19 cellular contexts compared by ENCODE assay signal in the genomic region with DNA sequence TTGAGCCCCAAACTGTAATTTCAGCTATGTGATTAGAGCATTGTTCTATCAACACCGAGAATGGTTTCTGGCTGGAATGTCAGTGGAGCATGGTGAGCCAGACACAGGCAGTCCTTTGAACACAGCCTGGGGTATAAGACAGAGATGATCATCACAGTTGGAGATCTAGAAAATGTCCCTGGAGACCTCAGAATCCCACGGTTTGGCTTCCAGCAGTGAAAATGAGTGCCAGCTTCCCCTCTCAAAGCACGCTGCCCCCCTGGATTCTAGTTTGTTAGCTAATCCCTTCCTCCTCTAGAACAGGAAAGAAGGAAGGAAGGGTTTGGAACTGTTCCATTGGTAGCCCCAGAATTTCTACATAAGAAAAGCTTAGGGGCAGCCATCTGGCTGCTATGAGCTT. TPM values are rescaled to one million over a fixed set of nuclear protein-coding genes. Genes with fewer than 3 reads are reported as not detected.
A peak's percentile ranks its signal among the peaks of the same experiment; 100 is the strongest.
DNase-seq lines count a peak whose midpoint lies in the region; ATAC-seq and TF ChIP-seq lines count a peak whose summit lies in the region.
"Had no signal": no experiment of that assay in that cellular context is flagged by ENCODE, and none has a peak within 500 bp of the region (broad histone marks: within the 10 kb centered on the region; RNA-seq: fewer than 3 reads in every experiment).

No MANE protein-coding gene starts in this region.

- no peaks in the 10 kb centered on the region for H3K36me3 ChIP-seq in HUES48 (ENCODE audit: control insufficient read depth, insufficient read depth, low read length)
- no peaks in the 10 kb centered on the region for H3K36me3 ChIP-seq in upper lobe of right lung

- H3K9ac ChIP-seq in HUES48 (ENCODE audit: low read depth, low read length), result 0 out of 2 replicates have a peak overlapping the region, but pooled peaks have one; percentile 2
- H3K9ac ChIP-seq: GM23248 had no signal

- peak overlapping the region; percentile 56 for H3K27ac ChIP-seq in HUES48 (ENCODE audit: low read depth, low read length)
- H3K27ac ChIP-seq in upper lobe of right lung, result no peak overlapping the region
- H3K27ac ChIP-seq: GM23248 had no signal

- intact Hi-C loops in upper lobe of right lung (cut with DNase I), result no loop called here

- H3K4me1 ChIP-seq in HUES48 (ENCODE audit: control insufficient read depth, insufficient read depth, low read length), result no peaks in the 10 kb centered on the region
- peaks cover 15% of the 10 kb centered on the region for H3K4me1 ChIP-seq in upper lobe of right lung

- DNase-seq in COR-L47 (lab: John Stamatoyannopoulos, UW), result peak; percentile 84
- DNase-seq in NCI-H69 (lab: John Stamatoyannopoulos, UW), result peak; percentile 93
- peak; percentile 86 for DNase-seq in iPS DF 19.7 (ENCODE audit: low read depth, low spot score)
- no peak for DNase-seq in upper lobe of right lung
- no peak for DNase-seq in GM03348 (ENCODE audit: low spot score)
- DNase-seq: activated CD4-positive, alpha-beta T cell treated with anti-CD3 and anti-CD28 coated beads, Interleukin-2, amount 10 ng/mL, durations not matched to agents 7 days and 5 days; activated gamma-delta T cell treated with Interleukin-2 at 50 U/mL for 16 hours; activated T-cell treated with anti-CD3 and anti-CD28 coated beads, Interleukin-2, amount 50 U/mL, for 24 hours; GM23248; natural killer cell; NCI-H1048; NCI-H2029; NCI-H510A treated with DMSO at 0.1 percent for 48 hours; NK-92 treated with Interleukin-12 subunit alpha and Interleukin-12 subunit beta, amount 100 ng/mL, for 24 hours; SHP77; T-helper 9 cell; trophoblast cell had no signal

- H3K4me3 ChIP-seq in HUES48 (ENCODE audit: low read depth, low read length) (no peak overlapping the region), upper lobe of right lung (no peak overlapping the region)
- H3K4me3 ChIP-seq: GM23248 had no signal

- no peak for TF ChIP-seq CTCF in upper lobe of right lung (IDR thresholded peaks at IDR 0.05)

- no peak for ATAC-seq in GM19455 (IDR thresholded peaks at IDR 0.05; ENCODE audit: unreplicated experiment)
- no peak for ATAC-seq in upper lobe of right lung
- ATAC-seq: natural killer cell had no signal

- no peaks in the 10 kb centered on the region for H3K27me3 ChIP-seq in HUES48 (ENCODE audit: control insufficient read depth, insufficient read depth, low read length)
- no peaks in the 10 kb centered on the region for H3K27me3 ChIP-seq in upper lobe of right lung

- H3K9me3 ChIP-seq in HUES48 (ENCODE audit: control insufficient read depth, insufficient read depth, low read length) (no peaks in the 10 kb centered on the region), upper lobe of right lung (no peaks in the 10 kb centered on the region)

RNA-seq across cellular contexts. Expression of a gene that starts 59.9 kb away (rescaled TPM):
- 152 TPM for total RNA-seq in upper lobe of right lung

Comparison
In these comparisons a context has a peak if more than half of its experiments do, and no peak if none do; other contexts are left out.
1. DNase-seq: peak in COR-L47 (single experiment), NCI-H69 (single experiment) and iPS DF 19.7 (single experiment); none in upper lobe of right lung (single experiment) and GM03348 (single experiment).